32 cellular contexts compared by ENCODE assay signal in genomic region chr2:167157523-167157922, GRCh38.
"Had no signal": no experiment of that assay in that cellular context is flagged by ENCODE, and none has a peak within 500 bp of the region (broad histone marks: within the 10 kb centered on the region; RNA-seq: fewer than 3 reads in every experiment).

No MANE protein-coding gene starts in this region.

- H3K27me3 Mint-ChIP-seq: activated CD4-positive, alpha-beta T cell treated with anti-CD3 and anti-CD28 coated beads, Interleukin-2, amount 10 ng/mL, durations not matched to agents 24 days and 14 days; activated CD8-positive, alpha-beta T cell treated with anti-CD3 and anti-CD28 coated beads for 36 hours; activated naive CD8-positive, alpha-beta T cell treated with anti-CD3 and anti-CD28 coated beads for 36 hours; activated T-helper 17 cell treated with anti-CD3 and anti-CD28 coated beads, Interleukin-2, amount 50 U/mL, for 72 hours; central memory CD8-positive, alpha-beta T cell had no signal

- H3K9me3 Mint-ChIP-seq: activated CD4-positive, alpha-beta T cell treated with anti-CD3 and anti-CD28 coated beads, Interleukin-2, amount 10 ng/mL, durations not matched to agents 24 days and 14 days had no signal

- H3K27ac ChIP-seq: cardiac muscle cell, PC-9, RWPE1 had no signal

- ATAC-seq: activated CD8-positive, alpha-beta T cell treated with anti-CD3 and anti-CD28 coated beads for 36 hours; activated T-cell treated with anti-CD3 and anti-CD28 coated beads, Interleukin-2, amount 50 U/mL, for 72 hours; activated T-helper 17 cell treated with anti-CD3 and anti-CD28 coated beads, Interleukin-2, amount 50 U/mL, for 72 hours; Right ventricle myocardium inferior; SK-N-SH treated with all-trans-retinoic acid at 6 μM for 48 hours had no signal

- H3K4me3 Mint-ChIP-seq: activated CD4-positive, alpha-beta T cell treated with anti-CD3 and anti-CD28 coated beads, Interleukin-2, amount 10 ng/mL, durations not matched to agents 24 days and 14 days; activated CD8-positive, alpha-beta T cell treated with anti-CD3 and anti-CD28 coated beads for 36 hours; activated naive CD8-positive, alpha-beta T cell treated with anti-CD3 and anti-CD28 coated beads for 36 hours; activated T-cell treated with anti-CD3 and anti-CD28 coated beads, Interleukin-2, amount 50 U/mL, for 72 hours; activated T-helper 17 cell treated with anti-CD3 and anti-CD28 coated beads, Interleukin-2, amount 50 U/mL, for 72 hours; central memory CD8-positive, alpha-beta T cell had no signal

- H3K36me3 ChIP-seq: cardiac muscle cell, MG63 had no signal

- DNase-seq: activated CD4-positive, alpha-beta T cell treated with anti-CD3 and anti-CD28 coated beads, Interleukin-2, amount 10 ng/mL, durations not matched to agents 24 days and 14 days; activated CD4-positive, alpha-beta T cell treated with anti-CD3 and anti-CD28 coated beads, Interleukin-2, amount 50 U/mL, for 4 hours; activated CD8-positive, alpha-beta T cell treated with anti-CD3 and anti-CD28 coated beads for 36 hours; activated effector memory CD4-positive, alpha-beta T cell treated with anti-CD3 and anti-CD28 coated beads, Interleukin-2, amount 50 U/mL, for 16 hours; activated naive CD4-positive, alpha-beta T cell; activated naive CD4-positive, alpha-beta T cell treated with anti-CD3 and anti-CD28 coated beads, Interleukin-2, amount 50 U/mL, for 16 hours; activated naive CD8-positive, alpha-beta T cell treated with anti-CD3 and anti-CD28 coated beads for 36 hours; activated T-cell treated with anti-CD3 and anti-CD28 coated beads, Interleukin-2, amount 50 U/mL, for 1 hour; activated T-cell treated with anti-CD3 and anti-CD28 coated beads, Interleukin-2, amount 50 U/mL, for 72 hours; anterior cingulate cortex; Kasumi-1; KG1; MG63; NCI-H1048; NCI-H1105 treated with DMSO at 0.1 percent for 48 hours; NCI-H1436; NCI-H1694; NCI-H1930; NCI-H510A; NCI-H526; NCI-H774; PC-9; SIG-M5; SW 1271; T-helper 1 cell; T1000 had no signal

- H3K4me3 ChIP-seq: cardiac muscle cell, MG63, PC-9 had no signal

- H3K4me2 ChIP-seq: PC-9 had no signal

- H3K9me3 ChIP-seq: MG63 had no signal

- H3K27ac Mint-ChIP-seq: activated CD4-positive, alpha-beta T cell treated with anti-CD3 and anti-CD28 coated beads, Interleukin-2, amount 10 ng/mL, durations not matched to agents 24 days and 14 days; activated CD8-positive, alpha-beta T cell treated with anti-CD3 and anti-CD28 coated beads for 36 hours; activated naive CD8-positive, alpha-beta T cell treated with anti-CD3 and anti-CD28 coated beads for 36 hours; activated T-cell treated with anti-CD3 and anti-CD28 coated beads, Interleukin-2, amount 50 U/mL, for 72 hours; activated T-helper 17 cell treated with anti-CD3 and anti-CD28 coated beads, Interleukin-2, amount 50 U/mL, for 72 hours had no signal

- H3K4me1 Mint-ChIP-seq: activated CD4-positive, alpha-beta T cell treated with anti-CD3 and anti-CD28 coated beads, Interleukin-2, amount 10 ng/mL, durations not matched to agents 24 days and 14 days; activated naive CD8-positive, alpha-beta T cell treated with anti-CD3 and anti-CD28 coated beads for 36 hours; activated T-helper 17 cell treated with anti-CD3 and anti-CD28 coated beads, Interleukin-2, amount 50 U/mL, for 72 hours; central memory CD8-positive, alpha-beta T cell had no signal

- H2AFZ ChIP-seq: PC-9 had no signal

- H3K27me3 ChIP-seq: cardiac muscle cell, MG63 had no signal

- H3K36me3 Mint-ChIP-seq: activated naive CD8-positive, alpha-beta T cell treated with anti-CD3 and anti-CD28 coated beads for 36 hours had no signal
